12 cellular contexts compared by ENCODE assay signal in the genomic region with DNA sequence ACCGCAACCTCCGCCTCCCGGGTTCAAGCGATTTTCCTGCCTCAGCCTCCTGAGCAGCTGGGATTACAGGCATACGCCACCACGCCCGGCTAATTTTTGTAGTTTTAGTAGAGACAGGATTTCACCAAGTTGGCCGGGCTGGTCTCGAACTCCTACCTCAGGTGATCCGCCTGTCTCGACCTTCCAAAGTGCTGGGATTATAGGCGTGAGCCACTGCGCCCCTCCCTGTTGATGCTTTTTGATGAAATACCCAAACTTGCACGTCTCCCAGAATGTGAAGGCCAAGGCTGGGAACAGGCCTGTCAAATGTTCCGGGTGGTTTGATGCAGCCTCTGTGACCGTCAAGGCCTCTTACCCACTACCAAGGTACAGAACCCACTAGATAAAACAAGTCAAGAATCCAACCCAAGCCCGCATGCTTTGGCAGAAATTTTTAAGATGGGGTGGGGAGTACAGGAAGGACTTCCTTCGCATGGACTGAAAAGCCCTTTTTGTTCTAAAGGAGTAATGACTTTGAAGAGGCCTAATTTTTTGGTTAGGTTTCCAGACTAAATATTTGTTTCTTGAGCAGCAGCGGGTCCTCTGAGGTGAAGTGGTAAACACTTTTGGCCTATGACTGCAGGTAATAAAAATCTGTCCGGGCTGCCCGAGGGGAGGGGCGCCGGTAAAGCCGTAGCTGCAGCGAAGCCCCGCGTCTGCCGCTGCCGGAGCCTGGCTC. TPM values are rescaled to one million over a fixed set of nuclear protein-coding genes. Genes with fewer than 3 reads are reported as not detected.
A peak's percentile ranks its signal among the peaks of the same experiment; 100 is the strongest.
DNase-seq lines count a peak whose midpoint lies in the region; TF ChIP-seq lines count a peak whose summit lies in the region.
"Had no signal": no experiment of that assay in that cellular context is flagged by ENCODE, and none has a peak within 500 bp of the region (broad histone marks: within the 10 kb centered on the region; RNA-seq: fewer than 3 reads in every experiment).

No MANE protein-coding gene starts in this region.

- H3K79me2 ChIP-seq in smooth muscle cell (ENCODE audit: low read depth), result no peaks in the 10 kb centered on the region

- H3K4me2 ChIP-seq in smooth muscle cell, result peak overlapping the region; percentile 85

- H3K9ac ChIP-seq in endodermal cell (ENCODE audit: extremely low read depth, low read length, poor library complexity, severe bottlenecking) (no peak overlapping the region), smooth muscle cell (ENCODE audit: low read depth) (no peak overlapping the region)

- TF ChIP-seq CTCF in endodermal cell (conservative IDR thresholded peaks at IDR 0.05), result no peak
- TF ChIP-seq CTCF in smooth muscle cell (IDR thresholded peaks at IDR 0.05; ENCODE audit: borderline replicate concordance, insufficient read depth, poor library complexity, severe bottlenecking), result no peak

- no peaks in the 10 kb centered on the region for H3K36me3 Mint-ChIP-seq in endodermal cell (ENCODE audit: low read depth)

- H3K27me3 ChIP-seq in endodermal cell (ENCODE audit: control insufficient read depth, insufficient read depth, low read length, poor library complexity, severe bottlenecking) (peaks cover 98% of the 10 kb centered on the region), smooth muscle cell (ENCODE audit: low read depth) (peaks cover 100% of the 10 kb centered on the region)

- H3K9me3 Mint-ChIP-seq in endodermal cell, result no peaks in the 10 kb centered on the region

- H3K4me1 ChIP-seq in endodermal cell (ENCODE audit: control insufficient read depth, insufficient read depth, low read length), result peaks cover 12% of the 10 kb centered on the region
- H3K4me1 ChIP-seq in smooth muscle cell (ENCODE audit: low read depth), result peaks cover 27% of the 10 kb centered on the region

- H3K4me1 Mint-ChIP-seq in endodermal cell, result peaks cover 51% of the 10 kb centered on the region

- H3K4me3 ChIP-seq in endodermal cell (ENCODE audit: low read length) (peak overlapping the region; percentile 61), smooth muscle cell (peak overlapping the region; percentile 50)

- H3K27ac ChIP-seq in endodermal cell (ENCODE audit: low read depth, low read length) (no peak overlapping the region), smooth muscle cell (ENCODE audit: low read depth) (no peak overlapping the region)
- H3K27ac ChIP-seq: gastroesophageal sphincter had no signal

- 18 to 21% methylated on average over 23 to 29 of the region's 29 CpGs for WGBS in endodermal cell (ENCODE audit: insufficient coverage in 1 of 2, insufficient read length in 1 of 2), 2 experiments
- WGBS in smooth muscle cell (ENCODE audit: low lambda C conversion rate), result 37% methylated on average over 29 of the region's 29 CpGs

- no peaks in the 10 kb centered on the region for H4K20me1 ChIP-seq in smooth muscle cell (ENCODE audit: low read depth)

- peak overlapping the region; percentile 71 for H2AFZ ChIP-seq in smooth muscle cell (ENCODE audit: low read depth)

- peak overlapping the region; percentile 54 for H3K4me3 Mint-ChIP-seq in endodermal cell

- peaks cover 5% of the 10 kb centered on the region for H3K9me3 ChIP-seq in endodermal cell (ENCODE audit: control insufficient read depth, low read length)
- no peaks in the 10 kb centered on the region for H3K9me3 ChIP-seq in smooth muscle cell (replicated peaks; ENCODE audit: low read depth)
- H3K9me3 ChIP-seq: gastroesophageal sphincter had no signal

- no peaks in the 10 kb centered on the region for H3F3A ChIP-seq in smooth muscle cell (ENCODE audit: low read depth)

- H3K36me3 ChIP-seq in endodermal cell (ENCODE audit: control insufficient read depth, insufficient read depth, low read length) (no peaks in the 10 kb centered on the region), smooth muscle cell (ENCODE audit: low read depth) (no peaks in the 10 kb centered on the region)
- H3K36me3 ChIP-seq: gastroesophageal sphincter had no signal

- H3K27me3 Mint-ChIP-seq in endodermal cell (ENCODE audit: insufficient read depth), result peaks cover 98% of the 10 kb centered on the region

- no peak overlapping the region for H3K27ac Mint-ChIP-seq in endodermal cell

- DNase-seq in activated T-cell treated with anti-CD3 and anti-CD28 coated beads, Interleukin-2, amount 50 U/mL, for 48 hours, result peak; percentile 13 to 17
- DNase-seq in activated T-cell treated with anti-CD3 and anti-CD28 coated beads, Interleukin-2, amount 50 U/mL, for 1 hour, result no peak
- DNase-seq in endodermal cell (peak; percentile 45), smooth muscle cell (lab: John Stamatoyannopoulos, UW; ENCODE audit: unreplicated experiment) (no peak), COR-L47 (lab: John Stamatoyannopoulos, UW) (no peak), DMS153 (lab: John Stamatoyannopoulos, UW) (no peak)
- DNase-seq: activated gamma-delta T cell, NCI-H1436 treated with DMSO at 0.1 percent for 48 hours had no signal

RNA-seq across cellular contexts. Expression of a gene that starts 3.7 kb away (rescaled TPM):
- total RNA-seq in endodermal cell (not detected), smooth muscle cell (0.04 TPM in 1 of 2 replicates, not detected in the other)
- polyA plus RNA-seq in endodermal cell (2013, experiment 1 of 2), result 0.93 TPM
- polyA plus RNA-seq in endodermal cell (2013, experiment 2 of 2), result 1.0 TPM
- polyA plus RNA-seq in smooth muscle cell, result not detected in 2 replicates
- total RNA-seq: A172, liver, right cardiac atrium had no signal
- polyA plus RNA-seq: liver, right cardiac atrium had no signal

RNA-seq across cellular contexts. Expression of a gene that starts 5.0 kb away (rescaled TPM):
- total RNA-seq in endodermal cell (under 1 TPM; 0.11 to 0.40 TPM), smooth muscle cell (0.31 and 1.9 TPM in 2 replicates)
- 0.39 TPM for polyA plus RNA-seq in endodermal cell (2013, experiment 1 of 2)
- 0.25 TPM for polyA plus RNA-seq in endodermal cell (2013, experiment 2 of 2)
- 0.45 and 1.9 TPM in 2 replicates for polyA plus RNA-seq in smooth muscle cell
- total RNA-seq: gastroesophageal sphincter, liver, right cardiac atrium had no signal
- polyA plus RNA-seq: liver, right cardiac atrium had no signal

RNA-seq across cellular contexts. Expression of a gene that starts 12.1 kb away (rescaled TPM):
- total RNA-seq in endodermal cell (not detected), smooth muscle cell (0.54 TPM in 1 of 2 replicates, not detected in the other)
- polyA plus RNA-seq in endodermal cell (2013, experiment 1 of 2), result 0.18 TPM
- 0.50 TPM for polyA plus RNA-seq in endodermal cell (2013, experiment 2 of 2)
- polyA plus RNA-seq in smooth muscle cell, result not detected in 2 replicates
- total RNA-seq: A172, gastroesophageal sphincter, liver, right cardiac atrium had no signal
- polyA plus RNA-seq: liver, right cardiac atrium had no signal

RNA-seq across cellular contexts. Expression of a gene that starts 19.6 kb away (rescaled TPM):
- total RNA-seq in endodermal cell (not detected), smooth muscle cell (4.4 and 9.8 TPM in 2 replicates)
- 3.8 TPM for polyA plus RNA-seq in endodermal cell (2013, experiment 1 of 2)
- polyA plus RNA-seq in endodermal cell (2013, experiment 2 of 2), result 2.4 TPM
- 7.9 and 9.0 TPM in 2 replicates for polyA plus RNA-seq in smooth muscle cell
- total RNA-seq: gastroesophageal sphincter, liver, right cardiac atrium had no signal
- polyA plus RNA-seq: liver, right cardiac atrium had no signal

RNA-seq across cellular contexts. Expression of a gene that starts 29.1 kb away (rescaled TPM):
- total RNA-seq in endodermal cell, result not detected
- 3.9 TPM for polyA plus RNA-seq in endodermal cell (2013, experiment 1 of 2)
- polyA plus RNA-seq in endodermal cell (2013, experiment 2 of 2), result 2.7 TPM
- total RNA-seq in smooth muscle cell, result 6.7 and 9.9 TPM in 2 replicates
- polyA plus RNA-seq in smooth muscle cell, result 10.6 and 11.4 TPM in 2 replicates
- total RNA-seq: liver, right cardiac atrium had no signal
- polyA plus RNA-seq: liver, right cardiac atrium had no signal

Comparison
In these comparisons a context has a peak if more than half of its experiments do, and no peak if none do; other contexts are left out.
1. DNase-seq: peak in activated T-cell treated with anti-CD3 and anti-CD28 coated beads, Interleukin-2, amount 50 U/mL, for 48 hours (2 of 2) and endodermal cell (single experiment); none in activated T-cell treated with anti-CD3 and anti-CD28 coated beads, Interleukin-2, amount 50 U/mL, for 1 hour (single experiment), smooth muscle cell (single experiment), COR-L47 (single experiment) and DMS153 (single experiment).